9 cellular contexts compared by ENCODE assay signal in genomic region chr6:12751694-12752304, GRCh38. TPM values are rescaled to one million over a fixed set of nuclear protein-coding genes. Genes with fewer than 3 reads are reported as not detected.
DNase-seq lines count a peak whose midpoint lies in the region; ATAC-seq and TF ChIP-seq lines count a peak whose summit lies in the region.
"Had no signal": no experiment of that assay in that cellular context is flagged by ENCODE, and none has a peak within 500 bp of the region (broad histone marks: within the 10 kb centered on the region; RNA-seq: fewer than 3 reads in every experiment).

No MANE protein-coding gene starts in this region.

- peaks cover 0 to 14% (median 2%) of the 10 kb centered on the region in 12 donors for H3K4me1 ChIP-seq in heart left ventricle

- H3K36me3 Mint-ChIP-seq in activated CD8-positive, alpha-beta memory T cell treated with anti-CD3 and anti-CD28 coated beads, Interleukin-2, amount 10 ng/mL, durations not matched to agents 7 days and 5 days, result peaks cover 3% of the 10 kb centered on the region

- in situ Hi-C loops in Caki2 (cut with HindIII; ENCODE audit: low pct_unique_long_range_greater_than_20kb, low sequenced_read_pairs), result no loop called here

- no peak for ATAC-seq in activated CD8-positive, alpha-beta memory T cell treated with anti-CD3 and anti-CD28 coated beads, Interleukin-2, amount 10 ng/mL, durations not matched to agents 7 days and 5 days
- ATAC-seq in heart left ventricle, result peak in 3 of 4 donors; percentile 56 to 78 (median 62)
- ATAC-seq in HG02973 (IDR thresholded peaks at IDR 0.05; ENCODE audit: unreplicated experiment), result no peak
- no peak for ATAC-seq in GM19324 (IDR thresholded peaks at IDR 0.05; ENCODE audit: low FRiP score, unreplicated experiment)
- no peak for ATAC-seq in HG02759 (IDR thresholded peaks at IDR 0.05; ENCODE audit: unreplicated experiment)
- ATAC-seq: activated naive CD4-positive, alpha-beta T cell treated with anti-CD3 and anti-CD28 coated beads, Interleukin-2, amount 50 U/mL, for 72 hours had no signal

- no peak for TF ChIP-seq EP300 in Ishikawa (IDR thresholded peaks at IDR 0.05; ENCODE audit: borderline replicate concordance)

- H3K27ac Mint-ChIP-seq in activated CD8-positive, alpha-beta memory T cell treated with anti-CD3 and anti-CD28 coated beads, Interleukin-2, amount 10 ng/mL, durations not matched to agents 7 days and 5 days, result no peak overlapping the region
- H3K27ac Mint-ChIP-seq: activated naive CD4-positive, alpha-beta T cell treated with anti-CD3 and anti-CD28 coated beads, Interleukin-2, amount 50 U/mL, for 72 hours had no signal

- no peak overlapping the region for H3K4me3 Mint-ChIP-seq in activated CD8-positive, alpha-beta memory T cell treated with anti-CD3 and anti-CD28 coated beads, Interleukin-2, amount 10 ng/mL, durations not matched to agents 7 days and 5 days

- H3K9me3 ChIP-seq in heart left ventricle, result no peaks in the 10 kb centered on the region

- peaks cover 11 to 61% (median 30%) of the 10 kb centered on the region in 9 donors for H3K27me3 ChIP-seq in heart left ventricle

- TF ChIP-seq RAD21 in Ishikawa (IDR thresholded peaks at IDR 0.05; ENCODE audit: low read depth), result no peak

- H3K9me3 Mint-ChIP-seq in activated CD8-positive, alpha-beta memory T cell treated with anti-CD3 and anti-CD28 coated beads, Interleukin-2, amount 10 ng/mL, durations not matched to agents 7 days and 5 days (ENCODE audit: low read depth), result no peaks in the 10 kb centered on the region

- H3K27ac ChIP-seq in heart left ventricle, result no peak overlapping the region

- CTCF ChIA-PET in activated CD8-positive, alpha-beta memory T cell treated with anti-CD3 and anti-CD28 coated beads, Interleukin-2, amount 10 ng/mL, durations not matched to agents 7 days and 5 days (lab: Charles Lee), result no interaction called here

- no peaks in the 10 kb centered on the region for H3K4me1 Mint-ChIP-seq in activated CD8-positive, alpha-beta memory T cell treated with anti-CD3 and anti-CD28 coated beads, Interleukin-2, amount 10 ng/mL, durations not matched to agents 7 days and 5 days

- H3K36me3 ChIP-seq in heart left ventricle, result no peaks in the 10 kb centered on the region

- TF ChIP-seq POLR2A in heart left ventricle (IDR thresholded peaks at IDR 0.05), result no peak

- H3K27me3 Mint-ChIP-seq in activated CD8-positive, alpha-beta memory T cell treated with anti-CD3 and anti-CD28 coated beads, Interleukin-2, amount 10 ng/mL, durations not matched to agents 7 days and 5 days, result peaks cover 25% of the 10 kb centered on the region

- no peak overlapping the region for H3K4me3 ChIP-seq in heart left ventricle

- WGBS in heart left ventricle, 4 donors, result 30 to 38% (median 36%) methylated on average over 10 of the region's 10 CpGs

- intact Hi-C loops in heart left ventricle (cut with DNase I), result no loop called here

- DNase-seq in Caki2 (ENCODE audit: low read depth) (peak; percentile 41), heart left ventricle (peak; percentile 36 to 66 (median 47))
- peak; percentile 62 for DNase-seq in activated CD8-positive, alpha-beta memory T cell treated with anti-CD3 and anti-CD28 coated beads, Interleukin-2, amount 10 ng/mL, durations not matched to agents 7 days and 5 days
- peak; percentile 6 for DNase-seq in stimulated activated CD4-positive, alpha-beta T cell treated with anti-CD3 and anti-CD28 coated beads, Interleukin-1b, Interleukin-23, amount 100 ng/mL, for 48 hours

- TF ChIP-seq CTCF in heart left ventricle (IDR thresholded peaks at IDR 0.05), result no peak

TF ChIP-seq in Ishikawa, 13 proteins besides CTCF, POLR2A, EP300 and RAD21:
- TF ChIP-seq FOXM1 (IDR thresholded peaks at IDR 0.05; ENCODE audit: borderline replicate concordance, low read depth) (no peak), REST (IDR thresholded peaks at IDR 0.05; ENCODE audit: low read depth) (peak; percentile 91)

RNA-seq across cellular contexts. Expression of gene PHACTR1, which starts 35.2 kb away (rescaled TPM):
- not detected in 2 replicates for total RNA-seq in Caki2 (2014; rRNA removed; shearing (Covaris generic); ENCODE audit: low replicate concordance)
- total RNA-seq in activated CD8-positive, alpha-beta memory T cell treated with anti-CD3 and anti-CD28 coated beads, Interleukin-2, amount 10 ng/mL, durations not matched to agents 7 days and 5 days, result 1 to 10 TPM in 1 of 2 experiments, under 1 TPM in 1; 0.73 to 2.2 TPM
- 100 to 1,000 TPM in 4 of 9 donors, 10 to 100 TPM in 5; 64.0 to 238 (median 88.2) TPM for total RNA-seq in heart left ventricle
- 10 to 100 TPM; 21.2 to 21.8 TPM for polyA plus RNA-seq in heart left ventricle

Comparison
In these comparisons a context has a peak if more than half of its experiments do, and no peak if none do; other contexts are left out.
1. DNase-seq: peak in every context shown above with its lines; median percentile 62 in activated CD8-positive, alpha-beta memory T cell treated with anti-CD3 and anti-CD28 coated beads, Interleukin-2, amount 10 ng/mL, durations not matched to agents 7 days and 5 days; 47 in heart left ventricle; 41 in Caki2; 6 in stimulated activated CD4-positive, alpha-beta T cell treated with anti-CD3 and anti-CD28 coated beads, Interleukin-1b, Interleukin-23, amount 100 ng/mL, for 48 hours.
2. ATAC-seq: peak in heart left ventricle (3 of 4); none in activated CD8-positive, alpha-beta memory T cell treated with anti-CD3 and anti-CD28 coated beads, Interleukin-2, amount 10 ng/mL, durations not matched to agents 7 days and 5 days (single experiment), HG02973 (single experiment), GM19324 (single experiment) and HG02759 (single experiment).
3. RNA of gene PHACTR1, which starts 35.2 kb away (total RNA-seq): 64.0 to 238 TPM in heart left ventricle; 0.73 to 2.2 TPM in activated CD8-positive, alpha-beta memory T cell treated with anti-CD3 and anti-CD28 coated beads, Interleukin-2, amount 10 ng/mL, durations not matched to agents 7 days and 5 days and not detected in Caki2; every median in the first group is over 10 times any median in the second.